Comparison of ENCODE assay signal across 9 cellular contexts in genomic region chr13:100381595-100382224, GRCh38.
"Had no signal": no experiment of that assay in that cellular context is flagged by ENCODE, and none has a peak within 500 bp of the region (broad histone marks: within the 10 kb centered on the region; RNA-seq: fewer than 3 reads in every experiment).

No MANE protein-coding gene starts in this region.

- H3K27ac ChIP-seq: body of pancreas, testis had no signal

- H3K4me1 ChIP-seq: body of pancreas, testis had no signal

- H3K4me3 Mint-ChIP-seq: activated naive CD4-positive, alpha-beta T cell treated with anti-CD3 and anti-CD28 coated beads, Interleukin-2, amount 50 U/mL, for 24 hours; central memory CD8-positive, alpha-beta T cell; nephron; stimulated activated naive CD8-positive, alpha-beta T cell treated with anti-CD3 and anti-CD28 coated beads, Interleukin-15, amount 100 ng/mL, for 72 hours had no signal

- H3K9me3 ChIP-seq: testis had no signal

- H3K4me1 Mint-ChIP-seq: central memory CD8-positive, alpha-beta T cell; nephron had no signal

- H3K4me3 ChIP-seq: body of pancreas, testis had no signal

- H3K27ac Mint-ChIP-seq: activated naive CD4-positive, alpha-beta T cell treated with anti-CD3 and anti-CD28 coated beads, Interleukin-2, amount 50 U/mL, for 24 hours; nephron; stimulated activated naive CD8-positive, alpha-beta T cell treated with anti-CD3 and anti-CD28 coated beads, Interleukin-15, amount 100 ng/mL, for 72 hours had no signal

- ATAC-seq: body of pancreas; stimulated activated naive CD8-positive, alpha-beta T cell treated with anti-CD3 and anti-CD28 coated beads, Interleukin-15, amount 100 ng/mL, for 72 hours had no signal

- H3K27me3 Mint-ChIP-seq: activated naive CD4-positive, alpha-beta T cell treated with anti-CD3 and anti-CD28 coated beads, Interleukin-2, amount 50 U/mL, for 24 hours; central memory CD8-positive, alpha-beta T cell; stimulated activated naive CD8-positive, alpha-beta T cell treated with anti-CD3 and anti-CD28 coated beads, Interleukin-15, amount 100 ng/mL, for 72 hours had no signal

- H3K27me3 ChIP-seq: body of pancreas, testis had no signal

- DNase-seq: activated CD4-positive, alpha-beta T cell treated with anti-CD3 and anti-CD28 coated beads, Interleukin-2, amount 50 U/mL, for 1 hour; body of pancreas; mesendoderm; stimulated activated CD4-positive, alpha-beta T cell treated with anti-CD3 and anti-CD28 coated beads, Interleukin-4, amount 100 ng/mL, for 4 hours; stimulated activated naive CD8-positive, alpha-beta T cell treated with anti-CD3 and anti-CD28 coated beads, Interleukin-15, amount 100 ng/mL, for 72 hours; testis had no signal
